ENCODE assay signal across 20 cellular contexts in genomic region chr9:112421771-112422222, GRCh38. TPM values are rescaled to one million over a fixed set of nuclear protein-coding genes. Genes with fewer than 3 reads are reported as not detected.
DNase-seq lines count a peak whose midpoint lies in the region; ATAC-seq and TF ChIP-seq lines count a peak whose summit lies in the region.
"Had no signal": no experiment of that assay in that cellular context is flagged by ENCODE, and none has a peak within 500 bp of the region (broad histone marks: within the 10 kb centered on the region; RNA-seq: fewer than 3 reads in every experiment).

No MANE protein-coding gene starts in this region.

- TF ChIP-seq CTCF in DND-41 (IDR thresholded peaks at IDR 0.05; ENCODE audit: borderline replicate concordance, extremely low read depth, low read length, poor library complexity, severe bottlenecking) (no peak), HEK293 (tag by site-specific recombination; IDR thresholded peaks at IDR 0.05) (no peak)

- H4K20me1 ChIP-seq in DND-41 (ENCODE audit: insufficient read depth, low read length): no peaks in the 10 kb centered on the region

- H3K9me3 ChIP-seq in DND-41 (ENCODE audit: insufficient read depth, low read length, severe bottlenecking): no peaks in the 10 kb centered on the region
- no peaks in the 10 kb centered on the region for H3K9me3 ChIP-seq in HEK293 (ENCODE audit: control insufficient read depth, insufficient read depth, low read depth, low read length)
- H3K9me3 ChIP-seq: BE2C, testis had no signal

- no peaks in the 10 kb centered on the region for H3K79me2 ChIP-seq in DND-41 (ENCODE audit: insufficient read depth, low read length)

- H3K27me3 ChIP-seq in DND-41 (ENCODE audit: insufficient read depth, low read length, poor library complexity): no peaks in the 10 kb centered on the region
- H3K27me3 ChIP-seq: BE2C, cardiac muscle cell, testis had no signal

- no peaks in the 10 kb centered on the region for H3K9me3 Mint-ChIP-seq in activated T-helper 17 cell treated with anti-CD3 and anti-CD28 coated beads, Interleukin-2, amount 50 U/mL, for 72 hours

- H3K4me1 ChIP-seq in DND-41 (ENCODE audit: insufficient read depth, low read length) (no peaks in the 10 kb centered on the region), HEK293 (ENCODE audit: control insufficient read depth, insufficient read depth, low read length) (no peaks in the 10 kb centered on the region)
- H3K4me1 ChIP-seq: BE2C, testis had no signal

- peaks cover 23% of the 10 kb centered on the region for H3K36me3 Mint-ChIP-seq in activated T-helper 17 cell treated with anti-CD3 and anti-CD28 coated beads, Interleukin-2, amount 50 U/mL, for 72 hours (ENCODE audit: low read depth)

- ATAC-seq in DND-41 (ENCODE audit: insufficient read depth, low read depth) (peak; percentile 53; the same call in 2 of the 3 replicates), HG03457 (IDR thresholded peaks at IDR 0.05; ENCODE audit: unreplicated experiment) (no peak)
- peak; percentile 70 for ATAC-seq in activated T-helper 17 cell treated with anti-CD3 and anti-CD28 coated beads, Interleukin-2, amount 50 U/mL, for 72 hours (replicated peaks)

- H3K4me3 Mint-ChIP-seq in activated T-helper 17 cell treated with anti-CD3 and anti-CD28 coated beads, Interleukin-2, amount 50 U/mL, for 72 hours: no peak overlapping the region
- H3K4me3 Mint-ChIP-seq: activated naive CD8-positive, alpha-beta T cell had no signal

- POLR2A ChIA-PET in HEK293 (lab: Yijun Ruan, JAX): no interaction called here

- CTCF ChIA-PET in HEK293 (lab: Yijun Ruan, JAX): no interaction called here

- H3K27me3 Mint-ChIP-seq in activated T-helper 17 cell treated with anti-CD3 and anti-CD28 coated beads, Interleukin-2, amount 50 U/mL, for 72 hours: no peaks in the 10 kb centered on the region
- H3K27me3 Mint-ChIP-seq: activated naive CD8-positive, alpha-beta T cell had no signal

- no peak for DNase-seq in DND-41
- DNase-seq in kidney tubule cell (ENCODE audit: low spot score): peak; percentile 9
- DNase-seq in ACHN: no peak
- no peak for DNase-seq in NCI-H2029 treated with DMSO at 0.1 percent for 48 hours (lab: John Stamatoyannopoulos, UW)
- DNase-seq: activated CD4-positive, alpha-beta T cell treated with anti-CD3 and anti-CD28 coated beads, Interleukin-2, amount 50 U/mL, for 1 hour; activated T-cell treated with anti-CD3 and anti-CD28 coated beads, Interleukin-2, amount 50 U/mL, for 1 hour; BE2C; Calu3; GF-D8; hippocampal formation; NCI-H187; NCI-H510A treated with DMSO at 0.1 percent for 48 hours; SIG-M5; stimulated activated CD4-positive, alpha-beta T cell treated with anti-CD3 and anti-CD28 coated beads, Interleukin-4, amount 100 ng/mL, for 24 hours; testis had no signal

- H3K4me1 Mint-ChIP-seq in activated T-helper 17 cell treated with anti-CD3 and anti-CD28 coated beads, Interleukin-2, amount 50 U/mL, for 72 hours: peaks cover 4% of the 10 kb centered on the region

- H2AFZ ChIP-seq in DND-41 (ENCODE audit: low read depth, low read length): no peak overlapping the region

- no peak overlapping the region for H3K9ac ChIP-seq in DND-41 (ENCODE audit: low read depth, low read length)

- H3K4me3 ChIP-seq in DND-41 (ENCODE audit: low read depth in 1 of 2, low read length in 2 of 2): no peak overlapping the region
- H3K4me3 ChIP-seq in HEK293 (ENCODE audit: low read depth, low read length): no peak overlapping the region
- H3K4me3 ChIP-seq: cardiac muscle cell, testis had no signal

- no peak overlapping the region for H3K4me2 ChIP-seq in DND-41 (ENCODE audit: insufficient read depth, low read length)

- H3K36me3 ChIP-seq in DND-41 (ENCODE audit: insufficient read depth, low read length) (no peaks in the 10 kb centered on the region), HEK293 (ENCODE audit: control insufficient read depth in 2 of 2, insufficient read depth in 1 of 2, low read length in 2 of 2) (peaks cover 0 to 23% of the 10 kb centered on the region in 2 experiments; a peak in 2 of 3 replicates)
- H3K36me3 ChIP-seq: BE2C had no signal

- in situ Hi-C loops in ACHN (cut with HindIII; ENCODE audit: low pct_ligation_motif_present, low pct_unique_long_range_greater_than_20kb, low sequenced_read_pairs): no loop called here

- H3K27ac Mint-ChIP-seq in activated T-helper 17 cell treated with anti-CD3 and anti-CD28 coated beads, Interleukin-2, amount 50 U/mL, for 72 hours: peak overlapping the region; percentile 59
- H3K27ac Mint-ChIP-seq: activated naive CD8-positive, alpha-beta T cell had no signal

- H3K27ac ChIP-seq in DND-41 (ENCODE audit: low read length): no peak overlapping the region
- no peak overlapping the region for H3K27ac ChIP-seq in HEK293 (ENCODE audit: extremely low read depth, low read depth, low read length)
- H3K27ac ChIP-seq: cardiac muscle cell, testis had no signal

TF ChIP-seq in HEK293, 187 proteins besides CTCF, POLR2A, EP300 and RAD21:
- TF ChIP-seq SCRT2 (tag by site-specific recombination; IDR thresholded peaks at IDR 0.05): 0 out of 2 replicates have a peak, but pooled peaks have one; percentile 31
- no peak for TF ChIP-seq ZNF19 (tag by site-specific recombination; IDR thresholded peaks at IDR 0.05; ENCODE audit: low read depth)

RNA-seq across cellular contexts. Expression of gene HSDL2, which starts 41.9 kb away (rescaled TPM):
- 10 to 100 TPM; 23.4 to 38.1 TPM for total RNA-seq in activated T-helper 17 cell treated with anti-CD3 and anti-CD28 coated beads, Interleukin-2, amount 50 U/mL, for 72 hours
